12 cellular contexts compared by ENCODE assay signal in genomic region chr1:3518256-3518655, GRCh38.
A peak's percentile ranks its signal among the peaks of the same experiment; 100 is the strongest.
DNase-seq lines count a peak whose midpoint lies in the region; ATAC-seq, FAIRE-seq and TF ChIP-seq lines count a peak whose summit lies in the region.
"Had no signal": no experiment of that assay in that cellular context is flagged by ENCODE, and none has a peak within 500 bp of the region (broad histone marks: within the 10 kb centered on the region; RNA-seq: fewer than 3 reads in every experiment).

No MANE protein-coding gene starts in this region.

- TF ChIP-seq CTCF in H1 (IDR thresholded peaks at IDR 0.05; ENCODE audit: control extremely low read depth in 1 of 3, insufficient read depth in 1 of 3, low read depth in 1 of 3, low read length in 3 of 3) (peak in 2 of 3 experiments; percentile 48 to 73; a peak in 2 of 4 replicates), smooth muscle cell (IDR thresholded peaks at IDR 0.05; ENCODE audit: borderline replicate concordance, insufficient read depth, poor library complexity, severe bottlenecking) (peak; percentile 77)

- H4K91ac ChIP-seq in H1 (replicated peaks; ENCODE audit: insufficient read length, low read length) = no peak overlapping the region

- no peak overlapping the region for H3K56ac ChIP-seq in H1 (replicated peaks; ENCODE audit: insufficient read length, low read depth, low read length)

- no peak for TF ChIP-seq EP300 in H1 (IDR thresholded peaks at IDR 0.05; ENCODE audit: borderline replicate concordance in 1 of 2, low read depth in 2 of 2, low read length in 2 of 2)

- CTCF ChIA-PET in H1 (lab: Charles Lee; ENCODE audit: partially characterized antibody) = interaction anchor here (0.7 to 4.6 kb wide), 39 partner anchors 8 to 240 kb away, joined by 3 to 43 read pairs (median 4); partner anchors contain the start of gene TP73

- H3K27ac ChIP-seq in H1 (ENCODE audit: low read depth, low read length) = no peak overlapping the region
- H3K27ac ChIP-seq in smooth muscle cell (ENCODE audit: low read depth) = no peak overlapping the region

- H3K23ac ChIP-seq in H1 (ENCODE audit: insufficient read length) = no peak overlapping the region

- peaks cover 0 to 8% of the 10 kb centered on the region in 2 experiments for H4K20me1 ChIP-seq in H1 (replicated peaks in 1 of 2; ENCODE audit: control insufficient read depth in 1 of 2, insufficient read depth in 2 of 2, low read length in 2 of 2)
- H4K20me1 ChIP-seq in smooth muscle cell (ENCODE audit: low read depth) = no peaks in the 10 kb centered on the region

- no peak overlapping the region for H3K4me2 ChIP-seq in H1 (ENCODE audit: insufficient read depth in 1 of 2, low read depth in 2 of 2, low read length in 2 of 2)
- H3K4me2 ChIP-seq in smooth muscle cell = no peak overlapping the region

- no peak overlapping the region for H4K8ac ChIP-seq in H1 (ENCODE audit: extremely low read depth, insufficient read depth, low read length)

- H3K79me1 ChIP-seq in H1 (ENCODE audit: low read depth, low read length) = no peaks in the 10 kb centered on the region

- H3K36me3 ChIP-seq in H1 (ENCODE audit: control insufficient read depth in 2 of 4, insufficient read depth in 4 of 4, low read length in 3 of 4) = no peaks in the 10 kb centered on the region
- H3K36me3 ChIP-seq in smooth muscle cell (ENCODE audit: low read depth) = no peaks in the 10 kb centered on the region

- 85% methylated on average over 11 of the region's 12 CpGs; no CpG with 5 or more reads in 1 of the 2 experiments for WGBS in H1 (ENCODE audit: extremely low coverage in 1 of 2, insufficient coverage in 1 of 2, insufficient read length in 1 of 2, insufficient replicate concordance in 2 of 2, low coverage in 1 of 2, low lambda C conversion rate in 2 of 2, missing lambda C conversion rate in 1 of 2), 2 experiments
- 90% methylated on average over 12 of the region's 12 CpGs for WGBS in smooth muscle cell (ENCODE audit: low lambda C conversion rate)

- H2BK20ac ChIP-seq in H1 (ENCODE audit: low read length) = no peak overlapping the region

- H2AK5ac ChIP-seq in H1 (ENCODE audit: low read depth, low read length) = no peak overlapping the region

- POLR2A ChIA-PET in H1 (lab: Charles Lee; ENCODE audit: partially characterized antibody) = interaction anchor here (1.6 kb wide), 1 partner anchor 13 kb away, joined by 3 read pairs; no protein-coding TSS in a partner anchor

- H2AFZ ChIP-seq in H1 (ENCODE audit: low read length) = no peak overlapping the region
- no peak overlapping the region for H2AFZ ChIP-seq in smooth muscle cell (ENCODE audit: low read depth)

- H3K4ac ChIP-seq in H1 (replicated peaks; ENCODE audit: insufficient read length, low read depth, low read length) = no peak overlapping the region

- H3K27me3 ChIP-seq in H1 (replicated peaks in 1 of 4; ENCODE audit: control insufficient read depth in 3 of 4, extremely low read depth in 1 of 4, insufficient read depth in 3 of 4, low read length in 3 of 4) (no peaks in the 10 kb centered on the region), smooth muscle cell (ENCODE audit: low read depth) (no peaks in the 10 kb centered on the region)

- ATAC-seq in HG02588 (IDR thresholded peaks at IDR 0.05; ENCODE audit: unreplicated experiment) = no peak
- no peak for ATAC-seq in GM19397 (IDR thresholded peaks at IDR 0.05; ENCODE audit: unreplicated experiment)
- ATAC-seq in GM21576 (IDR thresholded peaks at IDR 0.05; ENCODE audit: unreplicated experiment) = no peak
- no peak for ATAC-seq in HG02759 (IDR thresholded peaks at IDR 0.05; ENCODE audit: unreplicated experiment)
- ATAC-seq: stimulated activated memory B cell treated with anti-CD40 and anti-IgM and Interleukin-4, amounts not matched to agents 10 μg/mL and 1 μg/mL and 100 μg/mL, for 72 hours had no signal

- H3K4me1 ChIP-seq in H1 (replicated peaks in 1 of 4; ENCODE audit: control insufficient read depth in 3 of 4, insufficient read depth in 4 of 4, low read length in 3 of 4) (no peaks in the 10 kb centered on the region; a peak in 2 of 7 replicates), smooth muscle cell (ENCODE audit: low read depth) (no peaks in the 10 kb centered on the region)

- H2BK120ac ChIP-seq in H1 (replicated peaks; ENCODE audit: low read depth, low read length) = no peak overlapping the region

- FAIRE-seq in H1 (lab: Jason Lieb, UNC) = no peak

- no peak overlapping the region for H4K5ac ChIP-seq in H1 (ENCODE audit: insufficient read length, low read depth, low read length)

- no peak overlapping the region for H2BK15ac ChIP-seq in H1 (ENCODE audit: low read length)

- no peaks in the 10 kb centered on the region for H3F3A ChIP-seq in smooth muscle cell (ENCODE audit: low read depth)

- no peak for TF ChIP-seq POLR2A in H1 (IDR thresholded peaks at IDR 0.05; ENCODE audit: control extremely low read depth in 1 of 2, low read depth in 2 of 2, low read length in 2 of 2)

- no peak overlapping the region for H2BK12ac ChIP-seq in H1 (ENCODE audit: low read depth, low read length)

- H3K23me2 ChIP-seq in H1 (ENCODE audit: low read depth, low read length) = no peaks in the 10 kb centered on the region

- H3K4me3 ChIP-seq in H1 (ENCODE audit: extremely low read depth in 1 of 4, insufficient read depth in 2 of 4, low read depth in 3 of 4, low read length in 4 of 4) (no peak overlapping the region), smooth muscle cell (no peak overlapping the region)

- H3K9ac ChIP-seq in H1 (replicated peaks in 1 of 4; ENCODE audit: extremely low read depth in 1 of 4, low read depth in 3 of 4, low read length in 3 of 4) = no peak overlapping the region
- no peak overlapping the region for H3K9ac ChIP-seq in smooth muscle cell (ENCODE audit: low read depth)

- peak; percentile 39 to 50; a peak in 3 of 4 replicates for TF ChIP-seq RAD21 in H1 (IDR thresholded peaks at IDR 0.05 in 1 of 2, conservative IDR thresholded peaks at IDR 0.05 in 1 of 2; ENCODE audit: low read depth in 2 of 2, low read length in 2 of 2)

- no peak overlapping the region for H3K14ac ChIP-seq in H1 (ENCODE audit: insufficient read length)

- DNase-seq in ELF-1 (ENCODE audit: low read depth, low spot score) = peak; percentile 80
- peak; percentile 25 for DNase-seq in T-helper 9 cell
- DNase-seq in H1 (ENCODE audit: low read depth in 1 of 2, low spot score in 2 of 2) = peak in 1 of 2 experiments; percentile 87
- no peak for DNase-seq in smooth muscle cell (lab: John Stamatoyannopoulos, UW; ENCODE audit: unreplicated experiment)
- DNase-seq: activated naive CD8-positive, alpha-beta T cell treated with anti-CD3 and anti-CD28 coated beads, Interleukin-2, amount 10 ng/mL, durations not matched to agents 7 days and 5 days; mesendoderm; NCI-H446 had no signal

- H3K79me2 ChIP-seq in H1 (ENCODE audit: control insufficient read depth in 1 of 2, insufficient read depth in 2 of 2, low read length in 2 of 2) (no peaks in the 10 kb centered on the region), smooth muscle cell (ENCODE audit: low read depth) (no peaks in the 10 kb centered on the region)

- peaks cover 0 to 7% of the 10 kb centered on the region in 2 experiments; a peak in 1 of 4 replicates for H3K9me3 ChIP-seq in H1 (ENCODE audit: insufficient read depth in 2 of 2, low read depth in 1 of 2, low read length in 1 of 2)
- H3K9me3 ChIP-seq in smooth muscle cell (replicated peaks; ENCODE audit: low read depth) = no peaks in the 10 kb centered on the region

- H2BK5ac ChIP-seq in H1 (ENCODE audit: low read depth, low read length) = no peak overlapping the region

- H3K18ac ChIP-seq in H1 (ENCODE audit: extremely low read depth, low read length) = no peak overlapping the region

TF ChIP-seq in H1, 55 proteins besides CTCF, POLR2A, EP300 and RAD21:
- TF ChIP-seq SUZ12 (IDR thresholded peaks at IDR 0.05; ENCODE audit: low read length) (no peak), ZNF274 (IDR thresholded peaks at IDR 0.05; ENCODE audit: borderline replicate concordance, extremely low read depth, low read length) (no peak), NANOG (IDR thresholded peaks at IDR 0.05; ENCODE audit: insufficient read depth, low read depth, low read length, poor library complexity, severe bottlenecking) (no peak), CBX5 (IDR thresholded peaks at IDR 0.05; ENCODE audit: low read depth, low read length) (no peak), USF2 (IDR thresholded peaks at IDR 0.05; ENCODE audit: low read length) (no peak), SIX5 (IDR thresholded peaks at IDR 0.05; ENCODE audit: low read depth, low read length) (no peak), HDAC6 (IDR thresholded peaks at IDR 0.05; ENCODE audit: low read depth, low read length) (no peak)
